24 cellular contexts compared by ENCODE assay signal in the genomic region with DNA sequence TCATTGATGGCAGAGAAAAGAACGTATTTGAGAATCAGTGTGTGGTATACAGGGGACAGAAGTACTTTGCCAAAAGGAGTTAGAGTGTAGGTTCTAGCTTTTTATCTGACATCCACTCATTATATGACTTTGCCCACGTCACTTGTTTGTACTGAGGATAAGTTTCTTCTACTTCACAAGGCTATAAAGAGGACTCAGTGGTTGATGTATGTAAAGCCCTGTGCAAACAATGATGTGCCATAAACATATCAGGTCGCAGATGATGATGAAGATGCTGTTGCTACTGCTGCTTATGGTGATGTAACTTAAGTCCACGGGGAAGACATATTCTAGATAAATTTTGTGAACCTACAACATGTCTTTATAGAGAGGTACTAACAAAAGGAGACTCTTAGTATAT.
"Had no signal": no experiment of that assay in that cellular context is flagged by ENCODE, and none has a peak within 500 bp of the region (broad histone marks: within the 10 kb centered on the region; RNA-seq: fewer than 3 reads in every experiment).

No MANE protein-coding gene starts in this region.

- H3K27ac Mint-ChIP-seq: T-helper 17 cell had no signal

- H3K9me3 ChIP-seq: MG63, SJCRH30 had no signal

- FAIRE-seq: HepG2 had no signal

- H3K4me1 Mint-ChIP-seq: T-helper 17 cell had no signal

- H3K4me3 ChIP-seq: MG63, SJCRH30 had no signal

- H3K4me1 ChIP-seq: SJCRH30 had no signal

- H3K27me3 ChIP-seq: MG63, SJCRH30 had no signal

- ATAC-seq: HepG2, Panc1, PC-3, Right ventricle myocardium inferior, SK-N-SH treated with all-trans-retinoic acid at 6 μM for 48 hours, T-helper 17 cell had no signal

- H3K27me3 Mint-ChIP-seq: T-helper 17 cell had no signal

- H3K36me3 ChIP-seq: MG63, SJCRH30 had no signal

- H3K27ac ChIP-seq: SJCRH30 had no signal

- H3K4me3 Mint-ChIP-seq: T-helper 17 cell had no signal

- DNase-seq: IMR-90, Karpas-422, KG1, MG63, NCI-H1092, NCI-H1105 treated with DMSO at 0.1 percent for 48 hours, NCI-H1417 treated with DMSO at 0.1 percent for 48 hours, NCI-H146, NCI-H1694 treated with DMSO at 0.1 percent for 48 hours, NCI-H1930, NCI-H2081, NCI-H2107, NCI-H2171 treated with DMSO at 0.1 percent for 48 hours, NCI-H526, NCI-H748 treated with DMSO at 0.1 percent for 48 hours, PC-3, SHP77 treated with DMSO at 0.1 percent for 48 hours, SJCRH30, T-helper 1 cell, T-helper 17 cell had no signal
